In the genomic region with DNA sequence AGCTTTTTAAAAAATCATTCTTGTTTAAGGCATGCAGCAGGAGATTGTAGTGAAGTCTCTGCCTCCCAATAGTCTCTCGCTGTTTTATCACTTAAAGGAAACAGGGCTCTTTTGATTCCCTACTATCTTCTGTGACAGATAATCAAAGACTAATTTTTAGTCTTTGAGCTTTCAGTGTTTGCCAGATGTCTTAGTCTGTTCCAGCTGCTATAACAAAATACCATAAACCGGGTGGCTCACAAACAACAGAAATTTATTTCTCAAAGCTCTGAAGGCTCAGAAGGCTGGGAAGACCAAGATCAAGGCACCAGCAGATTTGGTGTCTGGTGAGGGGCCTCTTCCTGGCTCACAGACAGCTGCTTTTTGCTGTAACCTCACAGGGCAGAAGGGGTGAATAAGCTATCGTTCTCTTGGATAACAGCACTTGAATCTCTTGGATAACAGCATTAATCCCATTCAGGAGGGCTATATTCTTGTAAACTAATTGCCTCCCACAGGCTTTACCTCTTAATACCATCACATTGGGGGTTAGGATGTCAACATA, we compare ENCODE assay signal across 23 cellular contexts. TPM values are rescaled to one million over a fixed set of nuclear protein-coding genes. Genes with fewer than 3 reads are reported as not detected.
A peak's percentile ranks its signal among the peaks of the same experiment; 100 is the strongest.
DNase-seq lines count a peak whose midpoint lies in the region; ATAC-seq lines count a peak whose summit lies in the region.
"Had no signal": no experiment of that assay in that cellular context is flagged by ENCODE, and none has a peak within 500 bp of the region (broad histone marks: within the 10 kb centered on the region; RNA-seq: fewer than 3 reads in every experiment).

No MANE protein-coding gene starts in this region.

- CTCF ChIA-PET in activated CD4-positive, alpha-beta memory T cell treated with anti-CD3 and anti-CD28 coated beads, Interleukin-2, amount 10 ng/mL, durations not matched to agents 7 days and 5 days (lab: Charles Lee): interaction anchor here (1.2 kb wide), 1 partner anchor 136 kb away, joined by 4 read pairs; no protein-coding TSS in a partner anchor
- CTCF ChIA-PET in activated CD4-positive, alpha-beta memory T cell treated with anti-CD3 and anti-CD28 coated beads for 36 hours (lab: Charles Lee): interaction anchor here (1.3 kb wide), 1 partner anchor 33 kb away, joined by 5 read pairs; no protein-coding TSS in a partner anchor
- CTCF ChIA-PET in CD4-positive, alpha-beta memory T cell (lab: Charles Lee; ENCODE audit: partially characterized antibody): interaction anchor here (1.0 to 1.3 kb wide), 5 partner anchors 15 to 333 kb away, joined by 3 to 6 read pairs (median 5); no protein-coding TSS in a partner anchor

- H3K4me1 Mint-ChIP-seq in activated CD4-positive, alpha-beta memory T cell treated with anti-CD3 and anti-CD28 coated beads, Interleukin-2, amount 10 ng/mL, durations not matched to agents 7 days and 5 days: peaks cover 34% of the 10 kb centered on the region
- H3K4me1 Mint-ChIP-seq in activated CD4-positive, alpha-beta memory T cell treated with anti-CD3 and anti-CD28 coated beads for 36 hours (ENCODE audit: low read depth): peaks cover 53% of the 10 kb centered on the region
- H3K4me1 Mint-ChIP-seq in CD4-positive, alpha-beta memory T cell: peaks cover 23 to 46% (median 35%) of the 10 kb centered on the region in 4 donors
- H3K4me1 Mint-ChIP-seq in activated T-helper 1 cell treated with anti-CD3 and anti-CD28 coated beads, Interleukin-12 subunit alpha, Interleukin-12 subunit beta, Interleukin-2, Interleukin-4 antibody, amounts not matched to agents 30 ng/mL and 10 ng/mL and 1 ng/mL, durations not matched to agents 14 hours and 24 hours and 36 hours (ENCODE audit: low read depth): peaks cover 51% of the 10 kb centered on the region

- no peaks in the 10 kb centered on the region for H3K36me3 ChIP-seq in CD4-positive, alpha-beta memory T cell (ENCODE audit: insufficient read depth, low read length)
- H3K36me3 ChIP-seq in effector memory CD4-positive, alpha-beta T cell (ENCODE audit: control insufficient read depth, insufficient read depth, low read length): no peaks in the 10 kb centered on the region
- H3K36me3 ChIP-seq: BLaER1 treated with 17β-estradiol and CSF1 and Interleukin-3, amounts not matched to agents 10 nM and 100 nM; esophagus squamous epithelium; thoracic aorta had no signal

- peaks cover 28% of the 10 kb centered on the region for H3K36me3 Mint-ChIP-seq in activated CD4-positive, alpha-beta memory T cell treated with anti-CD3 and anti-CD28 coated beads, Interleukin-2, amount 10 ng/mL, durations not matched to agents 7 days and 5 days (ENCODE audit: low read depth)
- H3K36me3 Mint-ChIP-seq in activated CD4-positive, alpha-beta memory T cell treated with anti-CD3 and anti-CD28 coated beads for 36 hours: peaks cover 14% of the 10 kb centered on the region
- peaks cover 0 to 10% of the 10 kb centered on the region in 2 donors for H3K36me3 Mint-ChIP-seq in CD4-positive, alpha-beta memory T cell
- peaks cover 19% of the 10 kb centered on the region for H3K36me3 Mint-ChIP-seq in activated T-helper 1 cell treated with anti-CD3 and anti-CD28 coated beads, Interleukin-12 subunit alpha, Interleukin-12 subunit beta, Interleukin-2, Interleukin-4 antibody, amounts not matched to agents 30 ng/mL and 10 ng/mL and 1 ng/mL, durations not matched to agents 14 hours and 24 hours and 36 hours (ENCODE audit: low read depth)

- no peak overlapping the region for H3K27ac Mint-ChIP-seq in activated CD4-positive, alpha-beta memory T cell treated with anti-CD3 and anti-CD28 coated beads, Interleukin-2, amount 10 ng/mL, durations not matched to agents 7 days and 5 days
- no peak overlapping the region for H3K27ac Mint-ChIP-seq in activated CD4-positive, alpha-beta memory T cell treated with anti-CD3 and anti-CD28 coated beads for 36 hours
- peak overlapping the region; percentile 48 to 93 (median 89) for H3K27ac Mint-ChIP-seq in CD4-positive, alpha-beta memory T cell
- no peak overlapping the region for H3K27ac Mint-ChIP-seq in activated T-helper 1 cell treated with anti-CD3 and anti-CD28 coated beads, Interleukin-12 subunit alpha, Interleukin-12 subunit beta, Interleukin-2, Interleukin-4 antibody, amounts not matched to agents 30 ng/mL and 10 ng/mL and 1 ng/mL, durations not matched to agents 14 hours and 24 hours and 36 hours
- H3K27ac Mint-ChIP-seq: memory B cell had no signal

- DNase-seq in activated CD4-positive, alpha-beta memory T cell treated with anti-CD3 and anti-CD28 coated beads, Interleukin-2, amount 10 ng/mL, durations not matched to agents 7 days and 5 days: no peak
- DNase-seq in activated CD4-positive, alpha-beta memory T cell treated with anti-CD3 and anti-CD28 coated beads for 36 hours: no peak
- DNase-seq in CD4-positive, alpha-beta memory T cell: no peak
- peak; percentile 13 for DNase-seq in NCI-H82 treated with DMSO at 0.1 percent for 48 hours (lab: John Stamatoyannopoulos, UW; ENCODE audit: unreplicated experiment)
- DNase-seq in effector memory CD4-positive, alpha-beta T cell: no peak
- no peak for DNase-seq in activated T-helper 1 cell treated with anti-CD3 and anti-CD28 coated beads, Interleukin-12 subunit alpha, Interleukin-12 subunit beta, Interleukin-2, Interleukin-4 antibody, amounts not matched to agents 30 ng/mL and 10 ng/mL and 1 ng/mL, durations not matched to agents 14 hours and 24 hours and 36 hours (ENCODE audit: low spot score)
- DNase-seq: ACHN; activated CD4-positive, CD25-positive, alpha-beta regulatory T cell; activated gamma-delta T cell; esophagus squamous epithelium; kidney; MV-4-11; NCI-H187; NCI-H345; T1000 had no signal

- H3K4me3 ChIP-seq in CD4-positive, alpha-beta memory T cell (ENCODE audit: low read length in 2 of 2): no peak overlapping the region
- peak overlapping the region; percentile 8 for H3K4me3 ChIP-seq in effector memory CD4-positive, alpha-beta T cell (ENCODE audit: insufficient read depth, low read depth, low read length, poor library complexity, severe bottlenecking)
- H3K4me3 ChIP-seq: BLaER1 treated with 17β-estradiol and CSF1 and Interleukin-3, amounts not matched to agents 10 nM and 100 nM; esophagus squamous epithelium; K562; SK-N-MC; thoracic aorta had no signal

- peaks cover 21% of the 10 kb centered on the region for H3K9me3 Mint-ChIP-seq in activated CD4-positive, alpha-beta memory T cell treated with anti-CD3 and anti-CD28 coated beads, Interleukin-2, amount 10 ng/mL, durations not matched to agents 7 days and 5 days
- peaks cover 15% of the 10 kb centered on the region for H3K9me3 Mint-ChIP-seq in activated CD4-positive, alpha-beta memory T cell treated with anti-CD3 and anti-CD28 coated beads for 36 hours
- peaks cover 0 to 16% (median 10%) of the 10 kb centered on the region in 8 donors for H3K9me3 Mint-ChIP-seq in CD4-positive, alpha-beta memory T cell
- H3K9me3 Mint-ChIP-seq in activated T-helper 1 cell treated with anti-CD3 and anti-CD28 coated beads, Interleukin-12 subunit alpha, Interleukin-12 subunit beta, Interleukin-2, Interleukin-4 antibody, amounts not matched to agents 30 ng/mL and 10 ng/mL and 1 ng/mL, durations not matched to agents 14 hours and 24 hours and 36 hours: peaks cover 20% of the 10 kb centered on the region

- H3K27me3 ChIP-seq in CD4-positive, alpha-beta memory T cell (ENCODE audit: insufficient read depth, low read length): no peaks in the 10 kb centered on the region
- no peaks in the 10 kb centered on the region for H3K27me3 ChIP-seq in effector memory CD4-positive, alpha-beta T cell (replicated peaks; ENCODE audit: control insufficient read depth, insufficient read depth, low read length, poor library complexity, severe bottlenecking)
- H3K27me3 ChIP-seq: BLaER1 treated with 17β-estradiol and CSF1 and Interleukin-3, amounts not matched to agents 10 nM and 100 nM; esophagus squamous epithelium had no signal

- H3K4me3 Mint-ChIP-seq in activated CD4-positive, alpha-beta memory T cell treated with anti-CD3 and anti-CD28 coated beads, Interleukin-2, amount 10 ng/mL, durations not matched to agents 7 days and 5 days: peak overlapping the region; percentile 38
- no peak overlapping the region for H3K4me3 Mint-ChIP-seq in activated CD4-positive, alpha-beta memory T cell treated with anti-CD3 and anti-CD28 coated beads for 36 hours
- peak overlapping the region; percentile 69 to 92 (median 82) for H3K4me3 Mint-ChIP-seq in CD4-positive, alpha-beta memory T cell
- H3K4me3 Mint-ChIP-seq in activated T-helper 1 cell treated with anti-CD3 and anti-CD28 coated beads, Interleukin-12 subunit alpha, Interleukin-12 subunit beta, Interleukin-2, Interleukin-4 antibody, amounts not matched to agents 30 ng/mL and 10 ng/mL and 1 ng/mL, durations not matched to agents 14 hours and 24 hours and 36 hours: no peak overlapping the region
- H3K4me3 Mint-ChIP-seq: memory B cell had no signal

- POLR2A ChIA-PET in activated CD4-positive, alpha-beta memory T cell treated with anti-CD3 and anti-CD28 coated beads, Interleukin-2, amount 10 ng/mL, durations not matched to agents 7 days and 5 days (lab: Charles Lee): no interaction called here
- POLR2A ChIA-PET in activated CD4-positive, alpha-beta memory T cell treated with anti-CD3 and anti-CD28 coated beads for 36 hours (lab: Charles Lee): no interaction called here
- POLR2A ChIA-PET in CD4-positive, alpha-beta memory T cell (lab: Charles Lee; ENCODE audit: partially characterized antibody): interaction anchor here (0.6 to 1.0 kb wide), 2 partner anchors 38 to 39 kb away, joined by 3 read pairs; no protein-coding TSS in a partner anchor

- H3K4me1 ChIP-seq in CD4-positive, alpha-beta memory T cell (ENCODE audit: insufficient read depth, low read length): peaks cover 29% of the 10 kb centered on the region
- peaks cover 4% of the 10 kb centered on the region for H3K4me1 ChIP-seq in effector memory CD4-positive, alpha-beta T cell (ENCODE audit: control insufficient read depth, insufficient read depth, low read length, poor library complexity, severe bottlenecking)
- H3K4me1 ChIP-seq: esophagus squamous epithelium had no signal

- ATAC-seq in esophagus mucosa: no peak
- no peak for ATAC-seq in GM18502 (IDR thresholded peaks at IDR 0.05; ENCODE audit: poor library complexity, unreplicated experiment)
- ATAC-seq: K562, sciatic nerve had no signal

- no peaks in the 10 kb centered on the region for H3K27me3 Mint-ChIP-seq in activated CD4-positive, alpha-beta memory T cell treated with anti-CD3 and anti-CD28 coated beads, Interleukin-2, amount 10 ng/mL, durations not matched to agents 7 days and 5 days
- no peaks in the 10 kb centered on the region for H3K27me3 Mint-ChIP-seq in activated CD4-positive, alpha-beta memory T cell treated with anti-CD3 and anti-CD28 coated beads for 36 hours
- peaks cover 0 to 2% of the 10 kb centered on the region in 2 donors for H3K27me3 Mint-ChIP-seq in CD4-positive, alpha-beta memory T cell
- H3K27me3 Mint-ChIP-seq in activated T-helper 1 cell treated with anti-CD3 and anti-CD28 coated beads, Interleukin-12 subunit alpha, Interleukin-12 subunit beta, Interleukin-2, Interleukin-4 antibody, amounts not matched to agents 30 ng/mL and 10 ng/mL and 1 ng/mL, durations not matched to agents 14 hours and 24 hours and 36 hours (ENCODE audit: insufficient read depth): no peaks in the 10 kb centered on the region

- no peak overlapping the region for H3K27ac ChIP-seq in CD4-positive, alpha-beta memory T cell (ENCODE audit: low read depth, low read length)
- no peak overlapping the region for H3K27ac ChIP-seq in effector memory CD4-positive, alpha-beta T cell (ENCODE audit: insufficient read depth, low read length, poor library complexity, severe bottlenecking)
- H3K27ac ChIP-seq: BLaER1 treated with 17β-estradiol and CSF1 and Interleukin-3, amounts not matched to agents 10 nM and 100 nM; esophagus squamous epithelium; SK-N-MC; thoracic aorta had no signal

- intact Hi-C loops in activated CD4-positive, alpha-beta memory T cell treated with anti-CD3 and anti-CD28 coated beads for 36 hours (cut with micrococcal nuclease): no loop called here
- intact Hi-C loops in CD4-positive, alpha-beta memory T cell (cut with micrococcal nuclease): no loop called here
- intact Hi-C loops in activated T-helper 1 cell treated with anti-CD3 and anti-CD28 coated beads, Interleukin-12 subunit alpha, Interleukin-12 subunit beta, Interleukin-2, Interleukin-4 antibody, amounts not matched to agents 30 ng/mL and 10 ng/mL and 1 ng/mL, durations not matched to agents 14 hours and 24 hours and 36 hours (cut with micrococcal nuclease): no loop called here

- H3K9me3 ChIP-seq in CD4-positive, alpha-beta memory T cell (ENCODE audit: control insufficient read depth in 1 of 2, low read length in 2 of 2): no peaks in the 10 kb centered on the region
- peaks cover 5% of the 10 kb centered on the region for H3K9me3 ChIP-seq in effector memory CD4-positive, alpha-beta T cell (ENCODE audit: control insufficient read depth, low read length)
- H3K9me3 ChIP-seq: BLaER1 treated with 17β-estradiol and CSF1 and Interleukin-3, amounts not matched to agents 10 nM and 100 nM; esophagus squamous epithelium; thoracic aorta had no signal

RNA-seq across cellular contexts. Expression of a gene that starts 37.8 kb away (rescaled TPM):
- total RNA-seq in activated CD4-positive, alpha-beta memory T cell treated with anti-CD3 and anti-CD28 coated beads, Interleukin-2, amount 10 ng/mL, durations not matched to agents 7 days and 5 days: 100 to 1,000 TPM; 122 to 124 TPM
- total RNA-seq in activated CD4-positive, alpha-beta memory T cell treated with anti-CD3 and anti-CD28 coated beads for 36 hours: 10 to 100 TPM; 52.4 to 52.6 TPM
- total RNA-seq in CD4-positive, alpha-beta memory T cell: 100 to 1,000 TPM; 114 to 119 TPM
- 10 to 100 TPM; 69.7 to 76.6 TPM for polyA plus RNA-seq in CD4-positive, alpha-beta memory T cell
- 0.88 TPM for total RNA-seq in esophagus mucosa
- total RNA-seq in activated T-helper 1 cell treated with anti-CD3 and anti-CD28 coated beads, Interleukin-12 subunit alpha, Interleukin-12 subunit beta, Interleukin-2, Interleukin-4 antibody, amounts not matched to agents 30 ng/mL and 10 ng/mL and 1 ng/mL, durations not matched to agents 14 hours and 24 hours and 36 hours: 57.4 and 62.1 TPM in 2 replicates
- total RNA-seq: K562 had no signal

RNA-seq across cellular contexts. Expression of a gene that starts 56.6 kb away (rescaled TPM):
- total RNA-seq in activated CD4-positive, alpha-beta memory T cell treated with anti-CD3 and anti-CD28 coated beads, Interleukin-2, amount 10 ng/mL, durations not matched to agents 7 days and 5 days: 1 to 10 TPM; 2.1 to 2.9 TPM
- 10 to 100 TPM; 13.5 to 15.6 TPM for total RNA-seq in activated CD4-positive, alpha-beta memory T cell treated with anti-CD3 and anti-CD28 coated beads for 36 hours
- total RNA-seq in CD4-positive, alpha-beta memory T cell: under 1 TPM; 0.12 to 0.14 TPM
- under 1 TPM; 0.20 to 0.38 TPM for polyA plus RNA-seq in CD4-positive, alpha-beta memory T cell
- total RNA-seq in esophagus mucosa: 65.2 TPM
- 13.2 and 15.2 TPM in 2 replicates for total RNA-seq in activated T-helper 1 cell treated with anti-CD3 and anti-CD28 coated beads, Interleukin-12 subunit alpha, Interleukin-12 subunit beta, Interleukin-2, Interleukin-4 antibody, amounts not matched to agents 30 ng/mL and 10 ng/mL and 1 ng/mL, durations not matched to agents 14 hours and 24 hours and 36 hours

Comparison
In these comparisons a context has a peak if more than half of its experiments do, and no peak if none do; other contexts are left out.
1. H3K4me3 Mint-ChIP-seq: peak in activated CD4-positive, alpha-beta memory T cell treated with anti-CD3 and anti-CD28 coated beads, Interleukin-2, amount 10 ng/mL, durations not matched to agents 7 days and 5 days (single experiment) and CD4-positive, alpha-beta memory T cell (8 of 8); none in activated CD4-positive, alpha-beta memory T cell treated with anti-CD3 and anti-CD28 coated beads for 36 hours (single experiment) and activated T-helper 1 cell treated with anti-CD3 and anti-CD28 coated beads, Interleukin-12 subunit alpha, Interleukin-12 subunit beta, Interleukin-2, Interleukin-4 antibody, amounts not matched to agents 30 ng/mL and 10 ng/mL and 1 ng/mL, durations not matched to agents 14 hours and 24 hours and 36 hours (single experiment).
2. H3K27ac Mint-ChIP-seq: peak in CD4-positive, alpha-beta memory T cell (7 of 7); none in activated CD4-positive, alpha-beta memory T cell treated with anti-CD3 and anti-CD28 coated beads, Interleukin-2, amount 10 ng/mL, durations not matched to agents 7 days and 5 days (single experiment), activated CD4-positive, alpha-beta memory T cell treated with anti-CD3 and anti-CD28 coated beads for 36 hours (single experiment) and activated T-helper 1 cell treated with anti-CD3 and anti-CD28 coated beads, Interleukin-12 subunit alpha, Interleukin-12 subunit beta, Interleukin-2, Interleukin-4 antibody, amounts not matched to agents 30 ng/mL and 10 ng/mL and 1 ng/mL, durations not matched to agents 14 hours and 24 hours and 36 hours (single experiment).
3. RNA of a gene that starts 37.8 kb away (total RNA-seq): 122 to 124 TPM in activated CD4-positive, alpha-beta memory T cell treated with anti-CD3 and anti-CD28 coated beads, Interleukin-2, amount 10 ng/mL, durations not matched to agents 7 days and 5 days, 114 to 119 TPM in CD4-positive, alpha-beta memory T cell, 57.4 to 62.1 TPM in activated T-helper 1 cell treated with anti-CD3 and anti-CD28 coated beads, Interleukin-12 subunit alpha, Interleukin-12 subunit beta, Interleukin-2, Interleukin-4 antibody, amounts not matched to agents 30 ng/mL and 10 ng/mL and 1 ng/mL, durations not matched to agents 14 hours and 24 hours and 36 hours and 52.4 to 52.6 TPM in activated CD4-positive, alpha-beta memory T cell treated with anti-CD3 and anti-CD28 coated beads for 36 hours; 0.88 TPM in esophagus mucosa (single experiment); every median in the first group is over 10 times any median in the second.